Comparison of ENCODE assay signal across 1 cellular context in genomic region chrX:116732214-116732613, GRCh38.
TF ChIP-seq lines count a peak whose summit lies in the region.

No MANE protein-coding gene starts in this region.

TF ChIP-seq in HepG2, 621 proteins besides CTCF, POLR2A, EP300 and RAD21 (continued from another document):
- TF ChIP-seq HDAC1 (CRISPR knock-in tag; IDR thresholded peaks at IDR 0.05) (no peak), ZFX (CRISPR knock-in tag; IDR thresholded peaks at IDR 0.05; ENCODE audit: low read depth) (no peak), IRF1 (CRISPR knock-in tag; IDR thresholded peaks at IDR 0.05; ENCODE audit: low read depth) (no peak), ZNF468 (CRISPR knock-in tag; IDR thresholded peaks at IDR 0.05) (no peak)
